ENCODE assay signal across 9 cellular contexts in the genomic region with DNA sequence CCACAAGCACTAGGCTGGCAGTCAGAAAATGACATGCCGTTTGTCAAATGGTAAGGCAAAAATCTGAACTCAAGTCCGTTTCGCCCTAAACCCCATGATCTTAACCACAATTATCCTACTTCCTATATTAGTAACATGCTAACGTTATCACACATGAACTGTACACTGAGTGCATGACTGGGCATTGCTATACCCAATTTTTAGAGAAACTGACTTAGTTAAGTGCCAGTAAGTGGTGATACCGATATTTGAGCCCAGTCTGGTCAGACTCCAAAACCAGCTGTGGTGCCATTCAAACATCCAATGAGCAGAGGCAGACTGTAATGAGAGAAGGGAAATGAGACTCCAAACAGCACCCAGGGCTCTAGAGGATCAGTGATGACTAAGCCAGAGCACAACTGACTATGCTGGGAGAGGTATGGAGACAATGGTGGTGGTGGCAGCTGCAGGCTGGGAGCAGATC.
DNase-seq lines count a peak whose midpoint lies in the region; ATAC-seq, FAIRE-seq and TF ChIP-seq lines count a peak whose summit lies in the region.
"Had no signal": no experiment of that assay in that cellular context is flagged by ENCODE, and none has a peak within 500 bp of the region (broad histone marks: within the 10 kb centered on the region; RNA-seq: fewer than 3 reads in every experiment).

No MANE protein-coding gene starts in this region.

- no peaks in the 10 kb centered on the region for H3K27me3 ChIP-seq in K562 (ENCODE audit: control insufficient read depth in 2 of 2, insufficient read depth in 2 of 2, low read length in 2 of 2)
- no peaks in the 10 kb centered on the region for H3K27me3 ChIP-seq in suprapubic skin

- no peak overlapping the region for H3K9ac ChIP-seq in K562 (ENCODE audit: insufficient read depth in 1 of 2, low read depth in 2 of 2, low read length in 2 of 2)

- TF ChIP-seq CTCF in K562 (IDR thresholded peaks at IDR 0.05 in 2 of 3, conservative IDR thresholded peaks at IDR 0.05 in 1 of 3; ENCODE audit: insufficient read depth in 2 of 3, low read depth in 1 of 3, low read length in 3 of 3) (no peak), suprapubic skin (IDR thresholded peaks at IDR 0.05) (no peak)

- no peak overlapping the region for H3K27ac ChIP-seq in K562 (ENCODE audit: extremely low read depth, low read depth, low read length)
- H3K27ac ChIP-seq in suprapubic skin, result no peak overlapping the region

- intact Hi-C loops in K562 (cut with micrococcal nuclease) (no loop called here), posterior cingulate gyrus (cut with DNase I) (no loop called here)

- no peaks in the 10 kb centered on the region for H3K9me1 ChIP-seq in K562 (ENCODE audit: control insufficient read depth, insufficient read depth, low read length)

- H3K4me1 ChIP-seq in K562 (replicated peaks in 1 of 2; ENCODE audit: control insufficient read depth in 2 of 2, insufficient read depth in 2 of 2, low read length in 2 of 2) (no peaks in the 10 kb centered on the region), suprapubic skin (no peaks in the 10 kb centered on the region)

- H3K9me3 ChIP-seq in K562 (replicated peaks; ENCODE audit: control insufficient read depth, insufficient read depth, low read depth, low read length), result no peaks in the 10 kb centered on the region
- H3K9me3 ChIP-seq in suprapubic skin, result no peaks in the 10 kb centered on the region

- BruUV-seq in K562 (replicated peaks; lab: Mats Ljungman, UMichigan), result no TSS peak

- H3K79me2 ChIP-seq in K562 (ENCODE audit: control insufficient read depth, insufficient read depth, low read length), result no peaks in the 10 kb centered on the region

- no peak for FAIRE-seq in K562 (lab: Jason Lieb, UNC)

- H3K36me3 ChIP-seq in K562 (ENCODE audit: control insufficient read depth, insufficient read depth, low read length) (no peaks in the 10 kb centered on the region), suprapubic skin (no peaks in the 10 kb centered on the region)

- TF ChIP-seq POLR2A in K562 (conservative IDR thresholded peaks at IDR 0.05) (no peak), suprapubic skin (IDR thresholded peaks at IDR 0.05) (no peak)

- in situ Hi-C loops in K562 (cut with MboI), result no loop called here

- no peak for TF ChIP-seq RAD21 in K562 (CRISPR knock-in tag; conservative IDR thresholded peaks at IDR 0.05 in 1 of 2, IDR thresholded peaks at IDR 0.05 in 1 of 2)

- WGBS in K562 (ENCODE audit: insufficient coverage, low coverage, missing lambda C conversion rate), result 0% methylated on average over 5 of the region's 5 CpGs
- WGBS in suprapubic skin, result 76% methylated on average over 5 of the region's 5 CpGs

- TF ChIP-seq EP300 in K562 (IDR thresholded peaks at IDR 0.05; ENCODE audit: low read length) (no peak), suprapubic skin (IDR thresholded peaks at IDR 0.05) (no peak)

- CTCF ChIA-PET in K562 (lab: Yijun Ruan, JAX; ENCODE audit: low intra/inter-chr PET ratio), result no interaction called here

- no peak overlapping the region for H2AFZ ChIP-seq in K562 (ENCODE audit: low read depth, low read length)

- POLR2A ChIA-PET in K562 (lab: Yijun Ruan, JAX), result interaction anchor here (0.6 to 1.0 kb wide), 2 partner anchors 14 to 1897 kb away, joined by 3 to 5 read pairs; no protein-coding TSS in a partner anchor

- H4K20me1 ChIP-seq in K562 (replicated peaks; ENCODE audit: control insufficient read depth, insufficient read depth, low read length), result no peaks in the 10 kb centered on the region

- no peak overlapping the region for H3K4me2 ChIP-seq in K562 (ENCODE audit: insufficient read depth, low read length)

- DNase-seq in DMS 273 (lab: John Stamatoyannopoulos, UW; ENCODE audit: unreplicated experiment) (peak; percentile 20), K562 (ENCODE audit: extremely low read depth in 1 of 4, low spot score in 3 of 4) (no peak), NCI-H146 treated with DMSO at 0.1 percent for 48 hours (lab: John Stamatoyannopoulos, UW; ENCODE audit: unreplicated experiment) (no peak), suprapubic skin (ENCODE audit: low spot score in 2 of 2) (no peak), posterior cingulate gyrus (no peak), HK-2 (ENCODE audit: unreplicated experiment) (no peak)
- DNase-seq: activated T-cell treated with anti-CD3 and anti-CD28 coated beads, Interleukin-2, amount 50 U/mL, for 4 hours had no signal

- ATAC-seq in GM21381 (IDR thresholded peaks at IDR 0.05; ENCODE audit: unreplicated experiment), result peak; percentile 96
- peak; percentile 89 for ATAC-seq in HG03469 (IDR thresholded peaks at IDR 0.05; ENCODE audit: unreplicated experiment)
- no peak for ATAC-seq in K562

- H3K4me3 ChIP-seq in K562 (no peak overlapping the region), suprapubic skin (no peak overlapping the region)

TF ChIP-seq in K562, 482 proteins besides CTCF, POLR2A, EP300 and RAD21 (continues in another document):
- no peak for TF ChIP-seq COPS2 (conservative IDR thresholded peaks at IDR 0.05)
- no peak for TF ChIP-seq RBM39 (optimal IDR thresholded peaks at IDR 0.05; ENCODE audit: low read depth, low read length)
- TF ChIP-seq SMARCC2 (IDR thresholded peaks at IDR 0.05; ENCODE audit: low read depth), result no peak
- no peak for TF ChIP-seq PRMT5 (CRISPR knock-in tag; IDR thresholded peaks at IDR 0.05)
- TF ChIP-seq, protein P1, sequence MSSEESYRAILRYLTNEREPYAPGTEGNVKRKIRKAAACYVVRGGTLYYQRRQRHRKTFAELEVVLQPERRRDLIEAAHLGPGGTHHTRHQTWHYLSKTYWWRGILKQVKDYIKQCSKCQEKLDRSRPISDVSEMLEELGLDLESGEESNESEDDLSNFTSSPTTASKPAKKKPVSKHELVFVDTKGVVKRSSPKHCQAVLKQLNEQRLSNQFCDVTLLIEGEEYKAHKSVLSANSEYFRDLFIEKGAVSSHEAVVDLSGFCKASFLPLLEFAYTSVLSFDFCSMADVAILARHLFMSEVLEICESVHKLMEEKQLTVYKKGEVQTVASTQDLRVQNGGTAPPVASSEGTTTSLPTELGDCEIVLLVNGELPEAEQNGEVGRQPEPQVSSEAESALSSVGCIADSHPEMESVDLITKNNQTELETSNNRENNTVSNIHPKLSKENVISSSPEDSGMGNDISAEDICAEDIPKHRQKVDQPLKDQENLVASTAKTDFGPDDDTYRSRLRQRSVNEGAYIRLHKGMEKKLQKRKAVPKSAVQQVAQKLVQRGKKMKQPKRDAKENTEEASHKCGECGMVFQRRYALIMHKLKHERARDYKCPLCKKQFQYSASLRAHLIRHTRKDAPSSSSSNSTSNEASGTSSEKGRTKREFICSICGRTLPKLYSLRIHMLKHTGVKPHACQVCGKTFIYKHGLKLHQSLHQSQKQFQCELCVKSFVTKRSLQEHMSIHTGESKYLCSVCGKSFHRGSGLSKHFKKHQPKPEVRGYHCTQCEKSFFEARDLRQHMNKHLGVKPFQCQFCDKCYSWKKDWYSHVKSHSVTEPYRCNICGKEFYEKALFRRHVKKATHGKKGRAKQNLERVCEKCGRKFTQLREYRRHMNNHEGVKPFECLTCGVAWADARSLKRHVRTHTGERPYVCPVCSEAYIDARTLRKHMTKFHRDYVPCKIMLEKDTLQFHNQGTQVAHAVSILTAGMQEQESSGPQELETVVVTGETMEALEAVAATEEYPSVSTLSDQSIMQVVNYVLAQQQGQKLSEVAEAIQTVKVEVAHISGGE (CRISPR knock-in tag; IDR thresholded peaks at IDR 0.05), result no peak
- no peak for TF ChIP-seq TAF9B (IDR thresholded peaks at IDR 0.05; ENCODE audit: partially characterized antibody)
- no peak for TF ChIP-seq CREB1 (IDR thresholded peaks at IDR 0.05)
- no peak for TF ChIP-seq CREB1 (CRISPR knock-in tag; IDR thresholded peaks at IDR 0.05)
- TF ChIP-seq FOSL1 (tag; conservative IDR thresholded peaks at IDR 0.05), result peak; percentile 55
- no peak for TF ChIP-seq PYGO2 (tag; IDR thresholded peaks at IDR 0.05)
- no peak for TF ChIP-seq CBFA2T2 (conservative IDR thresholded peaks at IDR 0.05)
- no peak for TF ChIP-seq NFATC3 (IDR thresholded peaks at IDR 0.05)
- TF ChIP-seq ZNF780A (CRISPR knock-in tag; IDR thresholded peaks at IDR 0.05), result no peak
- TF ChIP-seq ZNF212 (CRISPR knock-in tag; IDR thresholded peaks at IDR 0.05), result no peak
- TF ChIP-seq XRCC3 (IDR thresholded peaks at IDR 0.05), result no peak
- TF ChIP-seq C11orf30 (IDR thresholded peaks at IDR 0.05; ENCODE audit: low read depth), result no peak
- TF ChIP-seq, protein P2, sequence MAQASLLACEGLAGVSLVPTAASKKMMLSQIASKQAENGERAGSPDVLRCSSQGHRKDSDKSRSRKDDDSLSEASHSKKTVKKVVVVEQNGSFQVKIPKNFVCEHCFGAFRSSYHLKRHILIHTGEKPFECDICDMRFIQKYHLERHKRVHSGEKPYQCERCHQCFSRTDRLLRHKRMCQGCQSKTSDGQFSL (CRISPR knock-in tag; IDR thresholded peaks at IDR 0.05), result no peak
- TF ChIP-seq, protein P2 (tag; IDR thresholded peaks at IDR 0.05), result no peak
- TF ChIP-seq FOXK1 (CRISPR knock-in tag; IDR thresholded peaks at IDR 0.05; ENCODE audit: borderline replicate concordance), result no peak
- no peak for TF ChIP-seq NFXL1 (CRISPR knock-in tag; IDR thresholded peaks at IDR 0.05)
- TF ChIP-seq ZFP36 (IDR thresholded peaks at IDR 0.05; ENCODE audit: low read depth, low read length, partially characterized antibody), result no peak
- peak; percentile 11; the same call in 1 of the 2 replicates for TF ChIP-seq MAFG (tag; conservative IDR thresholded peaks at IDR 0.05)
- TF ChIP-seq ZNF589 (CRISPR knock-in tag; IDR thresholded peaks at IDR 0.05; ENCODE audit: low read depth), result 0 out of 2 replicates have a peak, but pooled peaks have one; percentile 31
- TF ChIP-seq ETV1 (tag; conservative IDR thresholded peaks at IDR 0.05; ENCODE audit: low read depth), result peak; percentile 76
- no peak for TF ChIP-seq ERF (CRISPR knock-in tag; IDR thresholded peaks at IDR 0.05)
- no peak for TF ChIP-seq RBM17 (IDR thresholded peaks at IDR 0.05; ENCODE audit: borderline replicate concordance, low read depth, low read length)
- no peak for TF ChIP-seq MAFK (IDR thresholded peaks at IDR 0.05; ENCODE audit: low read length)
- TF ChIP-seq SMC3 (conservative IDR thresholded peaks at IDR 0.05; ENCODE audit: insufficient read depth, low read depth, low read length), result no peak
